In the genomic region with DNA sequence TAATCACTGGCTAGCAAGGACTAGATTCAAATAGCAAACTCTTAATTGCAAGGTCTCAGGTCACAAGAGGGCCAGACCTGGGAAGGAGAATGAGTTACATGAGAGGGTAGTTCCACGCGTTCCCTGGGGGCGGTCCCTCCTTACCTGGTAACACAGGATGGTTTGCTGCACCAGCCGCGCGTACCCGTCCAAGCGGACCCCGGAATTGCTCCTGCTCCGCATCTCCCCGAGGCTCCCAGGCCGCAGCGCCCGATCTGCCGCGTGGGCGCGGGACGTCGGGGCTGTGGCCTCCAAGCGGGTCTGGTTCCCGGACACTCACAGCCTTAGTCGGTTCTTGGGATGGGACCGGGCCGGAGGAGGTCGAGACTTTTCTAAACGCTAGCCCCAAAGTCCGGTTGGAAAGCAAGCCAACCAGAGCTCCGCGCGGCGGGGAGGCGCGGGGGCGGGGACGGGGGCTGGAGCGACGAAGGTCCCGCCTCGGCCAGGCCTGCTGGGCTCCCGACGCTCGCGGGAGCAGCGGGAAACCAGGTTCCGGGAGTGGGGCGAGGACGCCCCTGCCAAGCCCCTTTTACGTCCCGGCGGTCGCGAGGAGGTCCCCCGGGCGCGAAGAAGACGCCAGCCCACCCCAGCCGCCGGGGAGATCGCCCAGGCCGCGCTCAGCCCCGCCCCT, we compare ENCODE assay signal across 8 cellular contexts. TPM values are rescaled to one million over a fixed set of nuclear protein-coding genes. Genes with fewer than 3 reads are reported as not detected.
A peak's percentile ranks its signal among the peaks of the same experiment; 100 is the strongest.
DNase-seq lines count a peak whose midpoint lies in the region; ATAC-seq, FAIRE-seq and TF ChIP-seq lines count a peak whose summit lies in the region.

A gene with protein sequence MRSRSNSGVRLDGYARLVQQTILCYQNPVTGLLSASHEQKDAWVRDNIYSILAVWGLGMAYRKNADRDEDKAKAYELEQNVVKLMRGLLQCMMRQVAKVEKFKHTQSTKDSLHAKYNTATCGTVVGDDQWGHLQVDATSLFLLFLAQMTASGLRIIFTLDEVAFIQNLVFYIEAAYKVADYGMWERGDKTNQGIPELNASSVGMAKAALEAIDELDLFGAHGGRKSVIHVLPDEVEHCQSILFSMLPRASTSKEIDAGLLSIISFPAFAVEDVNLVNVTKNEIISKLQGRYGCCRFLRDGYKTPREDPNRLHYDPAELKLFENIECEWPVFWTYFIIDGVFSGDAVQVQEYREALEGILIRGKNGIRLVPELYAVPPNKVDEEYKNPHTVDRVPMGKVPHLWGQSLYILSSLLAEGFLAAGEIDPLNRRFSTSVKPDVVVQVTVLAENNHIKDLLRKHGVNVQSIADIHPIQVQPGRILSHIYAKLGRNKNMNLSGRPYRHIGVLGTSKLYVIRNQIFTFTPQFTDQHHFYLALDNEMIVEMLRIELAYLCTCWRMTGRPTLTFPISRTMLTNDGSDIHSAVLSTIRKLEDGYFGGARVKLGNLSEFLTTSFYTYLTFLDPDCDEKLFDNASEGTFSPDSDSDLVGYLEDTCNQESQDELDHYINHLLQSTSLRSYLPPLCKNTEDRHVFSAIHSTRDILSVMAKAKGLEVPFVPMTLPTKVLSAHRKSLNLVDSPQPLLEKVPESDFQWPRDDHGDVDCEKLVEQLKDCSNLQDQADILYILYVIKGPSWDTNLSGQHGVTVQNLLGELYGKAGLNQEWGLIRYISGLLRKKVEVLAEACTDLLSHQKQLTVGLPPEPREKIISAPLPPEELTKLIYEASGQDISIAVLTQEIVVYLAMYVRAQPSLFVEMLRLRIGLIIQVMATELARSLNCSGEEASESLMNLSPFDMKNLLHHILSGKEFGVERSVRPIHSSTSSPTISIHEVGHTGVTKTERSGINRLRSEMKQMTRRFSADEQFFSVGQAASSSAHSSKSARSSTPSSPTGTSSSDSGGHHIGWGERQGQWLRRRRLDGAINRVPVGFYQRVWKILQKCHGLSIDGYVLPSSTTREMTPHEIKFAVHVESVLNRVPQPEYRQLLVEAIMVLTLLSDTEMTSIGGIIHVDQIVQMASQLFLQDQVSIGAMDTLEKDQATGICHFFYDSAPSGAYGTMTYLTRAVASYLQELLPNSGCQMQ (minus strand): TSS at position 404 of the 670 bp plus-strand sequence. CDS start 182 bp downstream, at position 222.

- H3K4me3 Mint-ChIP-seq in activated naive CD8-positive, alpha-beta T cell treated with anti-CD3 and anti-CD28 coated beads, Interleukin-2, amount 10 ng/mL, durations not matched to agents 7 days and 5 days, result peak within 1 kb of the TSS; percentile 93

- CTCF ChIA-PET in A549 (lab: Yijun Ruan, JAX), result interaction anchor here (0.8 kb wide), 1 partner anchor 34 kb away, joined by 3 read pairs; no protein-coding TSS in a partner anchor

- POLR2A ChIA-PET in A549 (lab: Yijun Ruan, JAX), result interaction anchor here (0.6 to 1.2 kb wide), 5 partner anchors 11 to 760 kb away, joined by 3 to 7 read pairs (median 4); no protein-coding TSS in a partner anchor
- POLR2A ChIA-PET in activated naive CD8-positive, alpha-beta T cell treated with anti-CD3 and anti-CD28 coated beads, Interleukin-2, amount 10 ng/mL, durations not matched to agents 7 days and 5 days (lab: Charles Lee), result no interaction called here

- DNase-seq in A549 (ENCODE audit: low read depth in 1 of 2, low spot score in 1 of 2) (peak in 1 of 2 experiments; percentile 40), NT2/D1 (ENCODE audit: low read depth, low spot score) (peak; percentile 8), cardiac septum (ENCODE audit: low spot score) (peak; percentile 87), trophoblast cell (peak; percentile 22 to 63), NCI-H2029 (lab: John Stamatoyannopoulos, UW) (no peak)
- peak; percentile 73 for DNase-seq in activated naive CD8-positive, alpha-beta T cell treated with anti-CD3 and anti-CD28 coated beads, Interleukin-2, amount 10 ng/mL, durations not matched to agents 7 days and 5 days

- H3K4ac ChIP-seq in trophoblast cell (ENCODE audit: low read depth, low read length), result peak within 1 kb of the TSS; percentile 57

- peaks cover 8% of the 10 kb centered on the region for H3K79me1 ChIP-seq in trophoblast cell (ENCODE audit: low read length)

- no peak for TF ChIP-seq EP300 in A549 (IDR thresholded peaks at IDR 0.05)

- peak within 1 kb of the TSS; percentile 66 for H2BK120ac ChIP-seq in trophoblast cell (ENCODE audit: insufficient read depth, low read length, poor library complexity)

- no peak within 1 kb of the TSS for H2AK5ac ChIP-seq in trophoblast cell (ENCODE audit: low read length)

- TF ChIP-seq POLR2A in A549 (IDR thresholded peaks at IDR 0.05; ENCODE audit: low read length), result no peak
- TF ChIP-seq POLR2A in GM18505 (IDR thresholded peaks at IDR 0.05; ENCODE audit: borderline replicate concordance, extremely low read depth, insufficient read depth, insufficient read length), result no peak

- peak within 1 kb of the TSS; percentile 30 for H4K12ac ChIP-seq in trophoblast cell (ENCODE audit: low read depth, low read length)

- H3K9me3 ChIP-seq in A549, result no peaks in the 10 kb centered on the region
- no peaks in the 10 kb centered on the region for H3K9me3 ChIP-seq in NT2/D1 (ENCODE audit: insufficient read depth, low read length)
- H3K9me3 ChIP-seq in trophoblast cell (ENCODE audit: insufficient read depth, low read depth, low read length), result no peaks in the 10 kb centered on the region

- H3K4me1 ChIP-seq in A549 (peaks cover 24% of the 10 kb centered on the region), NT2/D1 (ENCODE audit: insufficient read depth, insufficient read length) (no peaks in the 10 kb centered on the region), trophoblast cell (ENCODE audit: control insufficient read depth in 1 of 2, insufficient read depth in 2 of 2, low read length in 2 of 2) (peaks cover 0 to 6% of the 10 kb centered on the region in 2 experiments)

- H3K79me2 ChIP-seq in trophoblast cell (ENCODE audit: control insufficient read depth, insufficient read depth, low read length, poor library complexity), result peaks cover 7% of the 10 kb centered on the region

- H3K9me3 Mint-ChIP-seq in activated naive CD8-positive, alpha-beta T cell treated with anti-CD3 and anti-CD28 coated beads, Interleukin-2, amount 10 ng/mL, durations not matched to agents 7 days and 5 days, result no peaks in the 10 kb centered on the region

- H4K8ac ChIP-seq in trophoblast cell (ENCODE audit: low read depth, low read length), result peak within 1 kb of the TSS; percentile 84

- peak within 1 kb of the TSS; percentile 82 for H3K4me3 ChIP-seq in A549
- peak within 1 kb of the TSS; percentile 72 for H3K4me3 ChIP-seq in NT2/D1 (ENCODE audit: insufficient read length, low read depth)
- H3K4me3 ChIP-seq in trophoblast cell (ENCODE audit: low read depth, low read length), result peak within 1 kb of the TSS; percentile 89

- H3K4me1 Mint-ChIP-seq in activated naive CD8-positive, alpha-beta T cell treated with anti-CD3 and anti-CD28 coated beads, Interleukin-2, amount 10 ng/mL, durations not matched to agents 7 days and 5 days, result peaks cover 10% of the 10 kb centered on the region

- no peaks in the 10 kb centered on the region for H3K27me3 Mint-ChIP-seq in activated naive CD8-positive, alpha-beta T cell treated with anti-CD3 and anti-CD28 coated beads, Interleukin-2, amount 10 ng/mL, durations not matched to agents 7 days and 5 days

- H2BK5ac ChIP-seq in trophoblast cell (ENCODE audit: low read depth, low read length, poor library complexity), result peak within 1 kb of the TSS; percentile 82

- peak within 1 kb of the TSS; percentile 83 for H4K91ac ChIP-seq in trophoblast cell (ENCODE audit: low read depth, low read length)

- peak within 1 kb of the TSS; percentile 85 for H3K14ac ChIP-seq in trophoblast cell (ENCODE audit: low read length)

- peak within 1 kb of the TSS; percentile 45 for H2AFZ ChIP-seq in trophoblast cell (ENCODE audit: insufficient read depth, low read length, poor library complexity)

- H3K9ac ChIP-seq in NT2/D1 (ENCODE audit: insufficient read length, low read depth) (peak within 1 kb of the TSS; percentile 86), trophoblast cell (ENCODE audit: low read length) (peak within 1 kb of the TSS; percentile 90)

- H3K18ac ChIP-seq in trophoblast cell (ENCODE audit: low read length), result peak within 1 kb of the TSS; percentile 61

- no peak for TF ChIP-seq RAD21 in A549 (conservative IDR thresholded peaks at IDR 0.05 in 1 of 2, IDR thresholded peaks at IDR 0.05 in 1 of 2)

- TF ChIP-seq CTCF in A549 (IDR thresholded peaks at IDR 0.05), result no peak

- peak within 1 kb of the TSS; percentile 90 for H3K27ac Mint-ChIP-seq in activated naive CD8-positive, alpha-beta T cell treated with anti-CD3 and anti-CD28 coated beads, Interleukin-2, amount 10 ng/mL, durations not matched to agents 7 days and 5 days

- H3K4me2 ChIP-seq in A549 (peak within 1 kb of the TSS; percentile 85), trophoblast cell (ENCODE audit: low read length) (peak within 1 kb of the TSS; percentile 77)

- H3K27me3 ChIP-seq in NT2/D1 (ENCODE audit: insufficient read depth, insufficient read length) (no peaks in the 10 kb centered on the region), trophoblast cell (ENCODE audit: insufficient read depth, low read length) (no peaks in the 10 kb centered on the region)

- no peaks in the 10 kb centered on the region for H3K36me3 Mint-ChIP-seq in activated naive CD8-positive, alpha-beta T cell treated with anti-CD3 and anti-CD28 coated beads, Interleukin-2, amount 10 ng/mL, durations not matched to agents 7 days and 5 days

- 3% methylated on average over 16 of the region's 63 CpGs for WGBS in A549 (ENCODE audit: missing lambda C conversion rate)
- WGBS in trophoblast cell (ENCODE audit: extremely low coverage, insufficient coverage, insufficient read length), result no CpG with 5 or more reads among the region's 63 CpGs

- peak; percentile 84 to 86 for ATAC-seq in A549
- peak; percentile 41 for ATAC-seq in GM18505 (IDR thresholded peaks at IDR 0.05; ENCODE audit: unreplicated experiment)
- ATAC-seq in HG02973 (IDR thresholded peaks at IDR 0.05; ENCODE audit: unreplicated experiment), result peak; percentile 35
- ATAC-seq in activated naive CD8-positive, alpha-beta T cell treated with anti-CD3 and anti-CD28 coated beads, Interleukin-2, amount 10 ng/mL, durations not matched to agents 7 days and 5 days (ENCODE audit: low read depth), result peak; percentile 46

- H3K27ac ChIP-seq in A549, result peak within 1 kb of the TSS; percentile 96 to 99
- peak within 1 kb of the TSS; percentile 92 for H3K27ac ChIP-seq in trophoblast cell (ENCODE audit: low read depth, low read length)

- intact Hi-C loops in cardiac septum (cut with DNase I), result no loop called here

- H3K36me3 ChIP-seq in NT2/D1 (ENCODE audit: insufficient read depth, insufficient read length, low read length), result no peaks in the 10 kb centered on the region
- no peaks in the 10 kb centered on the region for H3K36me3 ChIP-seq in trophoblast cell (ENCODE audit: control insufficient read depth in 1 of 2, insufficient read depth in 2 of 2, low read length in 2 of 2)

- H3K23ac ChIP-seq in trophoblast cell (ENCODE audit: low read length), result no peak within 1 kb of the TSS

- H2BK12ac ChIP-seq in trophoblast cell (ENCODE audit: low read length), result no peak within 1 kb of the TSS

- FAIRE-seq in A549 (lab: Jason Lieb, UNC), result no peak

RNA-seq across cellular contexts. Expression of the gene that starts here (rescaled TPM):
- polyA plus RNA-seq in A549 (2011; rRNA removed) (21.2 and 27.9 TPM in 2 replicates), A549 (2017; fragmentation: RNase III; extraction: RNeasy Plus Mini Kit Qiagen cat#74134 plus additional on column Dnase treatment) (14.0 to 16.3 TPM (median 16.1 TPM) in 3 replicates)
- polyA plus RNA-seq in A549 (2012; cell fraction: cytosol; rRNA removed), result 22.0 and 22.4 TPM in 2 replicates
- polyA plus RNA-seq in A549 (2012; cell fraction: nucleus; rRNA removed), result 99.3 and 118 TPM in 2 replicates
- 37.0 and 45.6 TPM in 2 replicates for polyA minus RNA-seq in A549 (2011; rRNA and poly(A)+ RNA removed)
- total RNA-seq in activated naive CD8-positive, alpha-beta T cell treated with anti-CD3 and anti-CD28 coated beads, Interleukin-2, amount 10 ng/mL, durations not matched to agents 7 days and 5 days, result 10 to 100 TPM; 31.0 to 32.7 TPM
- total RNA-seq in cardiac septum, result 22.3 TPM
- polyA plus RNA-seq in trophoblast cell (2013), result 12.9 and 14.4 TPM in 2 replicates

Comparison
In these comparisons a context has a peak if more than half of its experiments do, and no peak if none do; other contexts are left out.
1. ATAC-seq: peak in every context shown above with its lines; median percentile 85 in A549; 46 in activated naive CD8-positive, alpha-beta T cell treated with anti-CD3 and anti-CD28 coated beads, Interleukin-2, amount 10 ng/mL, durations not matched to agents 7 days and 5 days; 41 in GM18505; 35 in HG02973.